Comparison of ENCODE assay signal across 15 cellular contexts in genomic region chr6:169640983-169641382, GRCh38.
A peak's percentile ranks its signal among the peaks of the same experiment; 100 is the strongest.
DNase-seq lines count a peak whose midpoint lies in the region; ATAC-seq, FAIRE-seq and TF ChIP-seq lines count a peak whose summit lies in the region.
"Had no signal": no experiment of that assay in that cellular context is flagged by ENCODE, and none has a peak within 500 bp of the region (broad histone marks: within the 10 kb centered on the region; RNA-seq: fewer than 3 reads in every experiment).

No MANE protein-coding gene starts in this region.

- POLR2A ChIA-PET in activated CD8-positive, alpha-beta T cell treated with anti-CD3 and anti-CD28 coated beads, Interleukin-2, amount 10 ng/mL, durations not matched to agents 7 days and 5 days (lab: Charles Lee): no interaction called here
- POLR2A ChIA-PET in activated CD8-positive, alpha-beta T cell treated with anti-CD3 and anti-CD28 coated beads for 36 hours (lab: Charles Lee): no interaction called here
- POLR2A ChIA-PET in H1 (lab: Charles Lee; ENCODE audit: partially characterized antibody): interaction anchor here (1.3 to 1.7 kb wide), 2 partner anchors 22 to 63 kb away, joined by 3 to 5 read pairs; no protein-coding TSS in a partner anchor

- H4K5ac ChIP-seq in H1 (ENCODE audit: insufficient read length, low read depth, low read length): no peak overlapping the region

- H2BK12ac ChIP-seq in H1 (ENCODE audit: low read depth, low read length) (no peak overlapping the region), trophoblast cell (ENCODE audit: low read length) (no peak overlapping the region)

- TF ChIP-seq CTCF in activated CD8-positive, alpha-beta T cell treated with anti-CD3 and anti-CD28 coated beads for 36 hours (IDR thresholded peaks at IDR 0.05): no peak
- TF ChIP-seq CTCF in H1 (IDR thresholded peaks at IDR 0.05; ENCODE audit: control extremely low read depth in 1 of 3, insufficient read depth in 1 of 3, low read depth in 1 of 3, low read length in 3 of 3): no peak
- no peak for TF ChIP-seq CTCF in neural progenitor cell (IDR thresholded peaks at IDR 0.05)
- TF ChIP-seq CTCF in spleen (IDR thresholded peaks at IDR 0.05 in 8 of 11, conservative IDR thresholded peaks at IDR 0.05 in 3 of 11): no peak

- H3K4ac ChIP-seq in H1 (replicated peaks; ENCODE audit: insufficient read length, low read depth, low read length) (no peak overlapping the region), trophoblast cell (ENCODE audit: low read depth, low read length) (no peak overlapping the region)

- no peak overlapping the region for H3K18ac ChIP-seq in H1 (ENCODE audit: extremely low read depth, low read length)
- no peak overlapping the region for H3K18ac ChIP-seq in trophoblast cell (ENCODE audit: low read length)

- no peaks in the 10 kb centered on the region for H3K4me1 Mint-ChIP-seq in activated CD8-positive, alpha-beta T cell treated with anti-CD3 and anti-CD28 coated beads, Interleukin-2, amount 10 ng/mL, durations not matched to agents 7 days and 5 days (ENCODE audit: low read depth)
- no peaks in the 10 kb centered on the region for H3K4me1 Mint-ChIP-seq in activated CD8-positive, alpha-beta T cell treated with anti-CD3 and anti-CD28 coated beads for 36 hours (ENCODE audit: low read depth)
- H3K4me1 Mint-ChIP-seq in neural progenitor cell: peaks cover 12% of the 10 kb centered on the region
- H3K4me1 Mint-ChIP-seq: CD8-positive, alpha-beta memory T cell had no signal

- H3K79me2 ChIP-seq in H1 (ENCODE audit: control insufficient read depth in 1 of 2, insufficient read depth in 2 of 2, low read length in 2 of 2): no peaks in the 10 kb centered on the region
- H3K79me2 ChIP-seq in neural progenitor cell (ENCODE audit: low read depth): no peaks in the 10 kb centered on the region
- H3K79me2 ChIP-seq in trophoblast cell (ENCODE audit: control insufficient read depth, insufficient read depth, low read length, poor library complexity): no peaks in the 10 kb centered on the region

- H3K27ac Mint-ChIP-seq in activated CD8-positive, alpha-beta T cell treated with anti-CD3 and anti-CD28 coated beads, Interleukin-2, amount 10 ng/mL, durations not matched to agents 7 days and 5 days: peak overlapping the region; percentile 25
- no peak overlapping the region for H3K27ac Mint-ChIP-seq in activated CD8-positive, alpha-beta T cell treated with anti-CD3 and anti-CD28 coated beads for 36 hours
- H3K27ac Mint-ChIP-seq in neural progenitor cell: peak overlapping the region; percentile 66

- TF ChIP-seq EP300 in H1 (IDR thresholded peaks at IDR 0.05; ENCODE audit: borderline replicate concordance in 1 of 2, low read depth in 2 of 2, low read length in 2 of 2): no peak

- H3F3A ChIP-seq in neural progenitor cell (ENCODE audit: low read depth): no peaks in the 10 kb centered on the region

- H4K8ac ChIP-seq in H1 (ENCODE audit: extremely low read depth, insufficient read depth, low read length) (peak overlapping the region; percentile 35; the same call in 1 of the 2 replicates), trophoblast cell (ENCODE audit: low read depth, low read length) (no peak overlapping the region)

- no peaks in the 10 kb centered on the region for H3K9me3 Mint-ChIP-seq in activated CD8-positive, alpha-beta T cell treated with anti-CD3 and anti-CD28 coated beads, Interleukin-2, amount 10 ng/mL, durations not matched to agents 7 days and 5 days (ENCODE audit: insufficient read depth)
- no peaks in the 10 kb centered on the region for H3K9me3 Mint-ChIP-seq in activated CD8-positive, alpha-beta T cell treated with anti-CD3 and anti-CD28 coated beads for 36 hours
- no peaks in the 10 kb centered on the region for H3K9me3 Mint-ChIP-seq in neural progenitor cell
- H3K9me3 Mint-ChIP-seq: CD8-positive, alpha-beta memory T cell had no signal

- H2AK5ac ChIP-seq in H1 (ENCODE audit: low read depth, low read length): no peak overlapping the region
- no peak overlapping the region for H2AK5ac ChIP-seq in trophoblast cell (ENCODE audit: low read length)

- H3K14ac ChIP-seq in H1 (ENCODE audit: insufficient read length): no peak overlapping the region
- H3K14ac ChIP-seq in trophoblast cell (ENCODE audit: low read length): no peak overlapping the region

- H3K36me3 ChIP-seq in H1 (ENCODE audit: control insufficient read depth in 2 of 4, insufficient read depth in 4 of 4, low read length in 3 of 4) (peaks cover 0 to 13% (median 8%) of the 10 kb centered on the region in 4 experiments; a peak in 4 of 8 replicates), neural progenitor cell (no peaks in the 10 kb centered on the region), spleen (peaks cover 0 to 15% (median 3%) of the 10 kb centered on the region in 6 donors), trophoblast cell (ENCODE audit: control insufficient read depth in 1 of 2, insufficient read depth in 2 of 2, low read length in 2 of 2) (peaks cover 1 to 9% of the 10 kb centered on the region in 2 experiments)

- no peak overlapping the region for H4K91ac ChIP-seq in H1 (replicated peaks; ENCODE audit: insufficient read length, low read length)
- no peak overlapping the region for H4K91ac ChIP-seq in trophoblast cell (ENCODE audit: low read depth, low read length)

- TF ChIP-seq POLR2A in H1 (IDR thresholded peaks at IDR 0.05; ENCODE audit: control extremely low read depth in 1 of 2, low read depth in 2 of 2, low read length in 2 of 2) (no peak), spleen (IDR thresholded peaks at IDR 0.05) (no peak)

- H3K56ac ChIP-seq in H1 (replicated peaks; ENCODE audit: insufficient read length, low read depth, low read length): no peak overlapping the region

- H3K36me3 Mint-ChIP-seq in activated CD8-positive, alpha-beta T cell treated with anti-CD3 and anti-CD28 coated beads, Interleukin-2, amount 10 ng/mL, durations not matched to agents 7 days and 5 days (ENCODE audit: low read depth): no peaks in the 10 kb centered on the region
- peaks cover 4% of the 10 kb centered on the region for H3K36me3 Mint-ChIP-seq in activated CD8-positive, alpha-beta T cell treated with anti-CD3 and anti-CD28 coated beads for 36 hours (ENCODE audit: low read depth)
- H3K36me3 Mint-ChIP-seq in neural progenitor cell: peaks cover 28% of the 10 kb centered on the region

- no peak overlapping the region for H2BK120ac ChIP-seq in H1 (replicated peaks; ENCODE audit: low read depth, low read length)
- no peak overlapping the region for H2BK120ac ChIP-seq in trophoblast cell (ENCODE audit: insufficient read depth, low read length, poor library complexity)

- H3K79me1 ChIP-seq in H1 (ENCODE audit: low read depth, low read length) (no peaks in the 10 kb centered on the region), trophoblast cell (ENCODE audit: low read length) (no peaks in the 10 kb centered on the region)

- no peak overlapping the region for H2BK15ac ChIP-seq in H1 (ENCODE audit: low read length)

- no peak overlapping the region for H3K4me3 ChIP-seq in H1 (ENCODE audit: extremely low read depth in 1 of 4, insufficient read depth in 2 of 4, low read depth in 3 of 4, low read length in 4 of 4)
- H3K4me3 ChIP-seq in neural progenitor cell: no peak overlapping the region
- no peak overlapping the region for H3K4me3 ChIP-seq in spleen
- H3K4me3 ChIP-seq in trophoblast cell (ENCODE audit: low read depth, low read length): no peak overlapping the region
- H3K4me3 ChIP-seq: BLaER1 had no signal

- no peak for ATAC-seq in activated CD8-positive, alpha-beta T cell treated with anti-CD3 and anti-CD28 coated beads, Interleukin-2, amount 10 ng/mL, durations not matched to agents 7 days and 5 days
- no peak for ATAC-seq in activated CD8-positive, alpha-beta T cell treated with anti-CD3 and anti-CD28 coated beads for 36 hours
- ATAC-seq in HG03439 (IDR thresholded peaks at IDR 0.05; ENCODE audit: unreplicated experiment): no peak

- intact Hi-C loops in activated CD8-positive, alpha-beta T cell treated with anti-CD3 and anti-CD28 coated beads for 36 hours (cut with micrococcal nuclease): no loop called here
- intact Hi-C loops in spleen (cut with DNase I; ENCODE audit: low total_unique reads): no loop called here

- no peak for DNase-seq in activated CD8-positive, alpha-beta T cell treated with anti-CD3 and anti-CD28 coated beads, Interleukin-2, amount 10 ng/mL, durations not matched to agents 7 days and 5 days
- DNase-seq in activated CD8-positive, alpha-beta T cell treated with anti-CD3 and anti-CD28 coated beads for 36 hours: no peak
- no peak for DNase-seq in H1 (ENCODE audit: low read depth in 1 of 2, low spot score in 2 of 2)
- no peak for DNase-seq in neural progenitor cell (ENCODE audit: low spot score)
- DNase-seq in spleen: peak; percentile 68
- DNase-seq in AG20443 (ENCODE audit: low spot score): no peak
- no peak for DNase-seq in trophoblast cell
- DNase-seq: AML-193; Caco-2; CD8-positive, alpha-beta memory T cell; DMS53; GF-D8 had no signal

- H3K27ac ChIP-seq in H1 (ENCODE audit: low read depth, low read length): no peak overlapping the region
- H3K27ac ChIP-seq in neural progenitor cell: no peak overlapping the region
- H3K27ac ChIP-seq in spleen: no peak overlapping the region
- no peak overlapping the region for H3K27ac ChIP-seq in trophoblast cell (ENCODE audit: low read depth, low read length)
- H3K27ac ChIP-seq: 22Rv1, BLaER1 had no signal

- no peaks in the 10 kb centered on the region for H3K27me3 Mint-ChIP-seq in activated CD8-positive, alpha-beta T cell treated with anti-CD3 and anti-CD28 coated beads, Interleukin-2, amount 10 ng/mL, durations not matched to agents 7 days and 5 days (ENCODE audit: low read depth)
- H3K27me3 Mint-ChIP-seq in activated CD8-positive, alpha-beta T cell treated with anti-CD3 and anti-CD28 coated beads for 36 hours: no peaks in the 10 kb centered on the region
- H3K27me3 Mint-ChIP-seq in neural progenitor cell (ENCODE audit: insufficient read depth, low read depth): peaks cover 4% of the 10 kb centered on the region
- H3K27me3 Mint-ChIP-seq: CD8-positive, alpha-beta memory T cell had no signal

- no peak overlapping the region for H3K23ac ChIP-seq in H1 (ENCODE audit: insufficient read length)
- H3K23ac ChIP-seq in trophoblast cell (ENCODE audit: low read length): no peak overlapping the region

- H2AFZ ChIP-seq in H1 (ENCODE audit: low read length): no peak overlapping the region
- H2AFZ ChIP-seq in neural progenitor cell (replicated peaks): no peak overlapping the region
- no peak overlapping the region for H2AFZ ChIP-seq in trophoblast cell (ENCODE audit: insufficient read depth, low read length, poor library complexity)

- 91% methylated on average over 16 of the region's 18 CpGs; no CpG with 5 or more reads in 1 of the 2 experiments for WGBS in H1 (ENCODE audit: extremely low coverage in 1 of 2, insufficient coverage in 1 of 2, insufficient read length in 1 of 2, insufficient replicate concordance in 2 of 2, low coverage in 1 of 2, low lambda C conversion rate in 2 of 2, missing lambda C conversion rate in 1 of 2), 2 experiments
- 92 to 96% (median 93%) methylated on average over 18 of the region's 18 CpGs for WGBS in spleen, 5 donors
- WGBS in trophoblast cell (ENCODE audit: extremely low coverage, insufficient coverage, insufficient read length): no CpG with 5 or more reads among the region's 18 CpGs

- CTCF ChIA-PET in activated CD8-positive, alpha-beta T cell treated with anti-CD3 and anti-CD28 coated beads, Interleukin-2, amount 10 ng/mL, durations not matched to agents 7 days and 5 days (lab: Charles Lee): no interaction called here
- CTCF ChIA-PET in activated CD8-positive, alpha-beta T cell treated with anti-CD3 and anti-CD28 coated beads for 36 hours (lab: Charles Lee): no interaction called here
- CTCF ChIA-PET in H1 (lab: Charles Lee; ENCODE audit: partially characterized antibody): no interaction called here

- H3K9me3 ChIP-seq in H1 (ENCODE audit: insufficient read depth in 2 of 2, low read depth in 1 of 2, low read length in 1 of 2): no peaks in the 10 kb centered on the region
- no peaks in the 10 kb centered on the region for H3K9me3 ChIP-seq in neural progenitor cell (ENCODE audit: low read depth)
- H3K9me3 ChIP-seq in spleen: no peaks in the 10 kb centered on the region
- H3K9me3 ChIP-seq in trophoblast cell (ENCODE audit: insufficient read depth, low read depth, low read length): peaks cover 1% of the 10 kb centered on the region
- H3K9me3 ChIP-seq: BLaER1, Caco-2 had no signal

- no peak overlapping the region for H3K4me3 Mint-ChIP-seq in activated CD8-positive, alpha-beta T cell treated with anti-CD3 and anti-CD28 coated beads, Interleukin-2, amount 10 ng/mL, durations not matched to agents 7 days and 5 days
- H3K4me3 Mint-ChIP-seq in activated CD8-positive, alpha-beta T cell treated with anti-CD3 and anti-CD28 coated beads for 36 hours: no peak overlapping the region
- H3K4me3 Mint-ChIP-seq in neural progenitor cell: no peak overlapping the region
- H3K4me3 Mint-ChIP-seq: CD8-positive, alpha-beta memory T cell had no signal

- no peaks in the 10 kb centered on the region for H3K27me3 ChIP-seq in H1 (replicated peaks in 1 of 4; ENCODE audit: control insufficient read depth in 3 of 4, extremely low read depth in 1 of 4, insufficient read depth in 3 of 4, low read length in 3 of 4)
- H3K27me3 ChIP-seq in neural progenitor cell: no peaks in the 10 kb centered on the region
- H3K27me3 ChIP-seq in spleen (replicated peaks in 1 of 7): no peaks in the 10 kb centered on the region
- H3K27me3 ChIP-seq in trophoblast cell (ENCODE audit: insufficient read depth, low read length): no peaks in the 10 kb centered on the region
- H3K27me3 ChIP-seq: BLaER1 had no signal

- no peak for FAIRE-seq in H1 (lab: Jason Lieb, UNC)

- H3K23me2 ChIP-seq in H1 (ENCODE audit: low read depth, low read length): no peaks in the 10 kb centered on the region

- H4K12ac ChIP-seq in trophoblast cell (ENCODE audit: low read depth, low read length): no peak overlapping the region

- H2BK5ac ChIP-seq in H1 (ENCODE audit: low read depth, low read length): 0 out of 2 replicates have a peak overlapping the region, but pooled peaks have one; percentile 24
- H2BK5ac ChIP-seq in trophoblast cell (ENCODE audit: low read depth, low read length, poor library complexity): no peak overlapping the region

- TF ChIP-seq RAD21 in H1 (IDR thresholded peaks at IDR 0.05 in 1 of 2, conservative IDR thresholded peaks at IDR 0.05 in 1 of 2; ENCODE audit: low read depth in 2 of 2, low read length in 2 of 2): no peak

- H3K4me2 ChIP-seq in H1 (ENCODE audit: insufficient read depth in 1 of 2, low read depth in 2 of 2, low read length in 2 of 2) (no peak overlapping the region), neural progenitor cell (no peak overlapping the region), trophoblast cell (ENCODE audit: low read length) (no peak overlapping the region)
- H3K4me2 ChIP-seq: BLaER1 had no signal

- H3K9ac ChIP-seq in H1 (replicated peaks in 1 of 4; ENCODE audit: extremely low read depth in 1 of 4, low read depth in 3 of 4, low read length in 3 of 4): no peak overlapping the region
- H3K9ac ChIP-seq in neural progenitor cell: no peak overlapping the region
- H3K9ac ChIP-seq in trophoblast cell (ENCODE audit: low read length): no peak overlapping the region
- H3K9ac ChIP-seq: BLaER1 had no signal

- H4K20me1 ChIP-seq in H1 (replicated peaks in 1 of 2; ENCODE audit: control insufficient read depth in 1 of 2, insufficient read depth in 2 of 2, low read length in 2 of 2): peaks cover 0 to 7% of the 10 kb centered on the region in 2 experiments
- H4K20me1 ChIP-seq in neural progenitor cell (ENCODE audit: low read depth): no peaks in the 10 kb centered on the region
- H4K20me1 ChIP-seq: BLaER1 had no signal

- H3K4me1 ChIP-seq in H1 (replicated peaks in 1 of 4; ENCODE audit: control insufficient read depth in 3 of 4, insufficient read depth in 4 of 4, low read length in 3 of 4): no peaks in the 10 kb centered on the region
- no peaks in the 10 kb centered on the region for H3K4me1 ChIP-seq in neural progenitor cell
- H3K4me1 ChIP-seq in spleen: no peaks in the 10 kb centered on the region
- H3K4me1 ChIP-seq in trophoblast cell (ENCODE audit: control insufficient read depth in 1 of 2, insufficient read depth in 2 of 2, low read length in 2 of 2): peaks cover 0 to 2% of the 10 kb centered on the region in 2 experiments
- H3K4me1 ChIP-seq: BLaER1, Caco-2 had no signal

- H2BK20ac ChIP-seq in H1 (ENCODE audit: low read length): no peak overlapping the region
